1 cellular context compared by ENCODE assay signal in the genomic region with DNA sequence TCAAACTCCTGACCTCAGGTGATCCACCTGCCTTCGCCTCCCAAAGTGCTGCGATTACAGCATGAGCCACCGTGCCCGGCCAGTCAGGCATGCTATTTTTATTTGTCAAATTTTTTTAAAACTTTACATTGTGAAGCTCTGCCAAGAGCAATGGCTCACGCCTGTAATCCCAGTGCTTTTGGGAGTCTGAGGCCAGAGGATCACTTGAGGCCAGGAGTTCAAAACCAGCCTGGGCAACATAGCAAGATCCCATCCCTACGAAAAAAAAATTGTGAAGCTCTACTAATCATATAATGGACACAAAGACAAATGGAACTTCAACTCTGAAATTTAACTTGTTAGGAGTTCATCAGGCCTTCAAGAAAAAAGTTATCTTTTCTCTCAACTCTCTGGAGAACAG.
TF ChIP-seq lines count a peak whose summit lies in the region.

No MANE protein-coding gene starts in this region.

TF ChIP-seq in GM23338, 12 proteins besides CTCF, POLR2A, EP300 and RAD21 (continued from another document):
- TF ChIP-seq, protein P1, sequence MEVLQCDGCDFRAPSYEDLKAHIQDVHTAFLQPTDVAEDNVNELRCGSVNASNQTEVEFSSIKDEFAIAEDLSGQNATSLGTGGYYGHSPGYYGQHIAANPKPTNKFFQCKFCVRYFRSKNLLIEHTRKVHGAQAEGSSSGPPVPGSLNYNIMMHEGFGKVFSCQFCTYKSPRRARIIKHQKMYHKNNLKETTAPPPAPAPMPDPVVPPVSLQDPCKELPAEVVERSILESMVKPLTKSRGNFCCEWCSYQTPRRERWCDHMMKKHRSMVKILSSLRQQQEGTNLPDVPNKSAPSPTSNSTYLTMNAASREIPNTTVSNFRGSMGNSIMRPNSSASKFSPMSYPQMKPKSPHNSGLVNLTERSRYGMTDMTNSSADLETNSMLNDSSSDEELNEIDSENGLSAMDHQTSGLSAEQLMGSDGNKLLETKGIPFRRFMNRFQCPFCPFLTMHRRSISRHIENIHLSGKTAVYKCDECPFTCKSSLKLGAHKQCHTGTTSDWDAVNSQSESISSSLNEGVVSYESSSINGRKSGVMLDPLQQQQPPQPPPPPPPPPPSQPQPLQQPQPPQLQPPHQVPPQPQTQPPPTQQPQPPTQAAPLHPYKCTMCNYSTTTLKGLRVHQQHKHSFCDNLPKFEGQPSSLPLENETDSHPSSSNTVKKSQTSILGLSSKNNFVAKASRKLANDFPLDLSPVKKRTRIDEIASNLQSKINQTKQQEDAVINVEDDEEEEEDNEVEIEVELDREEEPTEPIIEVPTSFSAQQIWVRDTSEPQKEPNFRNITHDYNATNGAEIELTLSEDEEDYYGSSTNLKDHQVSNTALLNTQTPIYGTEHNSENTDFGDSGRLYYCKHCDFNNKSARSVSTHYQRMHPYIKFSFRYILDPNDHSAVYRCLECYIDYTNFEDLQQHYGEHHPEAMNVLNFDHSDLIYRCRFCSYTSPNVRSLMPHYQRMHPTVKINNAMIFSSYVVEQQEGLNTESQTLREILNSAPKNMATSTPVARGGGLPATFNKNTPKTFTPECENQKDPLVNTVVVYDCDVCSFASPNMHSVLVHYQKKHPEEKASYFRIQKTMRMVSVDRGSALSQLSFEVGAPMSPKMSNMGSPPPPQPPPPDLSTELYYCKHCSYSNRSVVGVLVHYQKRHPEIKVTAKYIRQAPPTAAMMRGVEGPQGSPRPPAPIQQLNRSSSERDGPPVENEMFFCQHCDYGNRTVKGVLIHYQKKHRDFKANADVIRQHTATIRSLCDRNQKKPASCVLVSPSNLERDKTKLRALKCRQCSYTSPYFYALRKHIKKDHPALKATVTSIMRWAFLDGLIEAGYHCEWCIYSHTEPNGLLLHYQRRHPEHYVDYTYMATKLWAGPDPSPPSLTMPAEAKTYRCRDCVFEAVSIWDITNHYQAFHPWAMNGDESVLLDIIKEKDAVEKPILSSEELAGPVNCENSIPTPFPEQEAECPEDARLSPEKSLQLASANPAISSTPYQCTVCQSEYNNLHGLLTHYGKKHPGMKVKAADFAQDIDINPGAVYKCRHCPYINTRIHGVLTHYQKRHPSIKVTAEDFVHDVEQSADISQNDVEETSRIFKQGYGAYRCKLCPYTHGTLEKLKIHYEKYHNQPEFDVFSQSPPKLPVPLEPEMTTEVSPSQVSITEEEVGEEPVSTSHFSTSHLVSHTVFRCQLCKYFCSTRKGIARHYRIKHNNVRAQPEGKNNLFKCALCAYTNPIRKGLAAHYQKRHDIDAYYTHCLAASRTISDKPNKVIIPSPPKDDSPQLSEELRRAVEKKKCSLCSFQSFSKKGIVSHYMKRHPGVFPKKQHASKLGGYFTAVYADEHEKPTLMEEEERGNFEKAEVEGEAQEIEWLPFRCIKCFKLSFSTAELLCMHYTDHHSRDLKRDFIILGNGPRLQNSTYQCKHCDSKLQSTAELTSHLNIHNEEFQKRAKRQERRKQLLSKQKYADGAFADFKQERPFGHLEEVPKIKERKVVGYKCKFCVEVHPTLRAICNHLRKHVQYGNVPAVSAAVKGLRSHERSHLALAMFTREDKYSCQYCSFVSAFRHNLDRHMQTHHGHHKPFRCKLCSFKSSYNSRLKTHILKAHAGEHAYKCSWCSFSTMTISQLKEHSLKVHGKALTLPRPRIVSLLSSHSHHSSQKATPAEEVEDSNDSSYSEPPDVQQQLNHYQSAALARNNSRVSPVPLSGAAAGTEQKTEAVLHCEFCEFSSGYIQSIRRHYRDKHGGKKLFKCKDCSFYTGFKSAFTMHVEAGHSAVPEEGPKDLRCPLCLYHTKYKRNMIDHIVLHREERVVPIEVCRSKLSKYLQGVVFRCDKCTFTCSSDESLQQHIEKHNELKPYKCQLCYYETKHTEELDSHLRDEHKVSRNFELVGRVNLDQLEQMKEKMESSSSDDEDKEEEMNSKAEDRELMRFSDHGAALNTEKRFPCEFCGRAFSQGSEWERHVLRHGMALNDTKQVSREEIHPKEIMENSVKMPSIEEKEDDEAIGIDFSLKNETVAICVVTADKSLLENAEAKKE (CRISPR knock-in tag; IDR thresholded peaks at IDR 0.05) = no peak
- TF ChIP-seq JUNB (IDR thresholded peaks at IDR 0.05; ENCODE audit: unreplicated experiment) = no peak
- TF ChIP-seq, protein P2, sequence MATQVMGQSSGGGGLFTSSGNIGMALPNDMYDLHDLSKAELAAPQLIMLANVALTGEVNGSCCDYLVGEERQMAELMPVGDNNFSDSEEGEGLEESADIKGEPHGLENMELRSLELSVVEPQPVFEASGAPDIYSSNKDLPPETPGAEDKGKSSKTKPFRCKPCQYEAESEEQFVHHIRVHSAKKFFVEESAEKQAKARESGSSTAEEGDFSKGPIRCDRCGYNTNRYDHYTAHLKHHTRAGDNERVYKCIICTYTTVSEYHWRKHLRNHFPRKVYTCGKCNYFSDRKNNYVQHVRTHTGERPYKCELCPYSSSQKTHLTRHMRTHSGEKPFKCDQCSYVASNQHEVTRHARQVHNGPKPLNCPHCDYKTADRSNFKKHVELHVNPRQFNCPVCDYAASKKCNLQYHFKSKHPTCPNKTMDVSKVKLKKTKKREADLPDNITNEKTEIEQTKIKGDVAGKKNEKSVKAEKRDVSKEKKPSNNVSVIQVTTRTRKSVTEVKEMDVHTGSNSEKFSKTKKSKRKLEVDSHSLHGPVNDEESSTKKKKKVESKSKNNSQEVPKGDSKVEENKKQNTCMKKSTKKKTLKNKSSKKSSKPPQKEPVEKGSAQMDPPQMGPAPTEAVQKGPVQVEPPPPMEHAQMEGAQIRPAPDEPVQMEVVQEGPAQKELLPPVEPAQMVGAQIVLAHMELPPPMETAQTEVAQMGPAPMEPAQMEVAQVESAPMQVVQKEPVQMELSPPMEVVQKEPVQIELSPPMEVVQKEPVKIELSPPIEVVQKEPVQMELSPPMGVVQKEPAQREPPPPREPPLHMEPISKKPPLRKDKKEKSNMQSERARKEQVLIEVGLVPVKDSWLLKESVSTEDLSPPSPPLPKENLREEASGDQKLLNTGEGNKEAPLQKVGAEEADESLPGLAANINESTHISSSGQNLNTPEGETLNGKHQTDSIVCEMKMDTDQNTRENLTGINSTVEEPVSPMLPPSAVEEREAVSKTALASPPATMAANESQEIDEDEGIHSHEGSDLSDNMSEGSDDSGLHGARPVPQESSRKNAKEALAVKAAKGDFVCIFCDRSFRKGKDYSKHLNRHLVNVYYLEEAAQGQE (IDR thresholded peaks at IDR 0.05; ENCODE audit: unreplicated experiment) = no peak
- no peak for TF ChIP-seq POLR2AphosphoS5 (IDR thresholded peaks at IDR 0.05; ENCODE audit: low read depth)
- TF ChIP-seq EZH2 (IDR thresholded peaks at IDR 0.05; ENCODE audit: low read depth, unreplicated experiment) = no peak
- no peak for TF ChIP-seq NANOG (IDR thresholded peaks at IDR 0.05; ENCODE audit: borderline replicate concordance)
